14 cellular contexts compared by ENCODE assay signal in genomic region chr9:136945333-136946227, GRCh38. TPM values are rescaled to one million over a fixed set of nuclear protein-coding genes. Genes with fewer than 3 reads are reported as not detected.
DNase-seq lines count a peak whose midpoint lies in the region; ATAC-seq, FAIRE-seq and TF ChIP-seq lines count a peak whose summit lies in the region.
"Had no signal": no experiment of that assay in that cellular context is flagged by ENCODE, and none has a peak within 500 bp of the region (broad histone marks: within the 10 kb centered on the region; RNA-seq: fewer than 3 reads in every experiment).

No MANE protein-coding gene starts in this region.

- H3K27ac Mint-ChIP-seq in dendritic cell treated with granulocyte-macrophage colony-stimulating factor and Interleukin-4, amounts not matched to agents 40 ng/mL and 50 ng/mL, for 4 days: peak overlapping the region; percentile 69
- peak overlapping the region in 2 of 9 donors; percentile 9 to 80 for H3K27ac Mint-ChIP-seq in naive thymus-derived CD4-positive, alpha-beta T cell
- no peak overlapping the region for H3K27ac Mint-ChIP-seq in activated CD4-positive, alpha-beta T cell treated with anti-CD3 and anti-CD28 coated beads, Interleukin-2, amount 10 ng/mL, durations not matched to agents 24 days and 14 days
- H3K27ac Mint-ChIP-seq in activated T-cell treated with anti-CD3 and anti-CD28 coated beads, Interleukin-2, amount 50 U/mL, for 72 hours: no peak overlapping the region

- no peak overlapping the region for H3K4me3 ChIP-seq in A549
- H3K4me3 ChIP-seq in HEK293 (ENCODE audit: low read depth, low read length): no peak overlapping the region
- peak overlapping the region; percentile 19 for H3K4me3 ChIP-seq in naive thymus-derived CD4-positive, alpha-beta T cell (ENCODE audit: low read length)

- POLR2A ChIA-PET in A549 (lab: Yijun Ruan, JAX): no interaction called here
- POLR2A ChIA-PET in HEK293 (lab: Yijun Ruan, JAX): interaction anchor here (1.6 kb wide), 1 partner anchor 89 kb away, joined by 3 read pairs; no protein-coding TSS in a partner anchor
- POLR2A ChIA-PET in naive thymus-derived CD4-positive, alpha-beta T cell (lab: Charles Lee): interaction anchor here (0.9 to 1.5 kb wide), 2 partner anchors 47 to 107 kb away, joined by 3 to 5 read pairs; partner anchors contain the start of gene PAXX

- WGBS in A549 (ENCODE audit: missing lambda C conversion rate): 89% methylated on average over 24 of the region's 30 CpGs

- no peak for TF ChIP-seq POLR2A in A549 (IDR thresholded peaks at IDR 0.05; ENCODE audit: low read length)

- DNase-seq in A549 (ENCODE audit: low read depth in 1 of 2, low spot score in 1 of 2) (no peak), DMS79 (lab: John Stamatoyannopoulos, UW) (no peak), NCI-H2029 treated with DMSO at 0.1 percent for 48 hours (lab: John Stamatoyannopoulos, UW) (no peak)
- no peak for DNase-seq in naive thymus-derived CD4-positive, alpha-beta T cell
- no peak for DNase-seq in activated CD4-positive, alpha-beta T cell treated with anti-CD3 and anti-CD28 coated beads, Interleukin-2, amount 10 ng/mL, durations not matched to agents 24 days and 14 days
- DNase-seq in activated T-cell treated with anti-CD3 and anti-CD28 coated beads, Interleukin-2, amount 50 U/mL, for 72 hours: no peak

- H3K9me3 ChIP-seq in A549 (no peaks in the 10 kb centered on the region), HEK293 (ENCODE audit: control insufficient read depth, insufficient read depth, low read depth, low read length) (no peaks in the 10 kb centered on the region)
- H3K9me3 ChIP-seq in naive thymus-derived CD4-positive, alpha-beta T cell (ENCODE audit: control insufficient read depth in 2 of 3, low read length in 3 of 3): no peaks in the 10 kb centered on the region
- H3K9me3 ChIP-seq: esophagus muscularis mucosa, HAP-1, heart right ventricle had no signal

- no peak for FAIRE-seq in A549 (lab: Jason Lieb, UNC)

- peaks cover 50% of the 10 kb centered on the region for H3K4me1 Mint-ChIP-seq in dendritic cell treated with granulocyte-macrophage colony-stimulating factor and Interleukin-4, amounts not matched to agents 40 ng/mL and 50 ng/mL, for 4 days (ENCODE audit: low read depth)
- H3K4me1 Mint-ChIP-seq in naive thymus-derived CD4-positive, alpha-beta T cell: peaks cover 0 to 19% (median 5%) of the 10 kb centered on the region in 7 donors
- H3K4me1 Mint-ChIP-seq in activated CD4-positive, alpha-beta T cell treated with anti-CD3 and anti-CD28 coated beads, Interleukin-2, amount 10 ng/mL, durations not matched to agents 24 days and 14 days: peaks cover 5% of the 10 kb centered on the region
- peaks cover 24% of the 10 kb centered on the region for H3K4me1 Mint-ChIP-seq in activated T-cell treated with anti-CD3 and anti-CD28 coated beads, Interleukin-2, amount 50 U/mL, for 72 hours (ENCODE audit: low read depth)

- H3K9me3 Mint-ChIP-seq in dendritic cell treated with granulocyte-macrophage colony-stimulating factor and Interleukin-4, amounts not matched to agents 40 ng/mL and 50 ng/mL, for 4 days: no peaks in the 10 kb centered on the region
- peaks cover 0 to 2% (median 0%) of the 10 kb centered on the region in 11 donors for H3K9me3 Mint-ChIP-seq in naive thymus-derived CD4-positive, alpha-beta T cell
- H3K9me3 Mint-ChIP-seq in activated CD4-positive, alpha-beta T cell treated with anti-CD3 and anti-CD28 coated beads, Interleukin-2, amount 10 ng/mL, durations not matched to agents 24 days and 14 days: no peaks in the 10 kb centered on the region
- H3K9me3 Mint-ChIP-seq in activated T-cell treated with anti-CD3 and anti-CD28 coated beads, Interleukin-2, amount 50 U/mL, for 72 hours: no peaks in the 10 kb centered on the region
- H3K9me3 Mint-ChIP-seq: nephron progenitor cell; stimulated activated naive CD8-positive, alpha-beta T cell treated with anti-CD3 and anti-CD28 coated beads, Interleukin-15, amount 100 ng/mL, for 72 hours had no signal

- no peak for TF ChIP-seq RAD21 in A549 (conservative IDR thresholded peaks at IDR 0.05 in 1 of 2, IDR thresholded peaks at IDR 0.05 in 1 of 2)

- peaks cover 0 to 28% of the 10 kb centered on the region in 2 experiments; a peak in 1 of 3 replicates for H3K36me3 ChIP-seq in HEK293 (ENCODE audit: control insufficient read depth in 2 of 2, insufficient read depth in 1 of 2, low read length in 2 of 2)
- H3K36me3 ChIP-seq in naive thymus-derived CD4-positive, alpha-beta T cell (ENCODE audit: control insufficient read depth in 2 of 3, insufficient read depth in 3 of 3, low read length in 3 of 3): peaks cover 0 to 27% (median 6%) of the 10 kb centered on the region in 3 experiments

- no peaks in the 10 kb centered on the region for H3K27me3 ChIP-seq in naive thymus-derived CD4-positive, alpha-beta T cell (ENCODE audit: control insufficient read depth in 2 of 2, insufficient read depth in 2 of 2, low read length in 2 of 2)
- H3K27me3 ChIP-seq: heart right ventricle had no signal

- no peak overlapping the region; the same call in 1 of the 3 replicates for H3K4me2 ChIP-seq in A549

- H3K27ac ChIP-seq in A549 (peak overlapping the region; percentile 68 to 98; a peak in 4 of 6 replicates), HEK293 (ENCODE audit: extremely low read depth, low read depth, low read length) (no peak overlapping the region)
- H3K27ac ChIP-seq in naive thymus-derived CD4-positive, alpha-beta T cell (ENCODE audit: low read depth, low read length): no peak overlapping the region

- H3K4me1 ChIP-seq in A549 (peaks cover 38% of the 10 kb centered on the region), HEK293 (ENCODE audit: control insufficient read depth, insufficient read depth, low read length) (no peaks in the 10 kb centered on the region; the same call in 1 of the 2 replicates)
- H3K4me1 ChIP-seq in naive thymus-derived CD4-positive, alpha-beta T cell (ENCODE audit: control insufficient read depth in 2 of 2, insufficient read depth in 2 of 2, low read length in 2 of 2): peaks cover 10 to 16% of the 10 kb centered on the region in 2 donors

- TF ChIP-seq EP300 in A549 (IDR thresholded peaks at IDR 0.05): no peak

- TF ChIP-seq CTCF in A549 (IDR thresholded peaks at IDR 0.05) (no peak), HEK293 (tag by site-specific recombination; IDR thresholded peaks at IDR 0.05) (no peak)

- H3K4me3 Mint-ChIP-seq in dendritic cell treated with granulocyte-macrophage colony-stimulating factor and Interleukin-4, amounts not matched to agents 40 ng/mL and 50 ng/mL, for 4 days: no peak overlapping the region
- H3K4me3 Mint-ChIP-seq in naive thymus-derived CD4-positive, alpha-beta T cell: peak overlapping the region in 3 of 10 donors; percentile 66 to 84 (median 77)
- H3K4me3 Mint-ChIP-seq in activated CD4-positive, alpha-beta T cell treated with anti-CD3 and anti-CD28 coated beads, Interleukin-2, amount 10 ng/mL, durations not matched to agents 24 days and 14 days: no peak overlapping the region
- no peak overlapping the region for H3K4me3 Mint-ChIP-seq in activated T-cell treated with anti-CD3 and anti-CD28 coated beads, Interleukin-2, amount 50 U/mL, for 72 hours

- intact Hi-C loops in dendritic cell treated with granulocyte-macrophage colony-stimulating factor and Interleukin-4, amounts not matched to agents 40 ng/mL and 50 ng/mL, for 4 days (cut with micrococcal nuclease): loop anchor here (2.0 to 10.0 kb wide), 2 partner anchors 49 to 155 kb away; partner anchors contain the start of genes CLIC3, PAXX and TMEM141
- intact Hi-C loops in naive thymus-derived CD4-positive, alpha-beta T cell (cut with micrococcal nuclease): loop anchor here (2.0 to 10.0 kb wide), 4 partner anchors 89 to 279 kb away; partner anchors contain the start of genes CYSRT1 (in 1 of the 2), NDOR1 (in 1 of the 2), RNF208 (in 1 of the 2) and RNF224 (in 1 of the 2)
- intact Hi-C loops in activated CD4-positive, alpha-beta T cell treated with anti-CD3 and anti-CD28 coated beads, Interleukin-2, amount 10 ng/mL, durations not matched to agents 24 days and 14 days (cut with micrococcal nuclease): no loop called here

- no peak for ATAC-seq in A549
- ATAC-seq in naive thymus-derived CD4-positive, alpha-beta T cell: no peak
- ATAC-seq in activated T-cell treated with anti-CD3 and anti-CD28 coated beads, Interleukin-2, amount 50 U/mL, for 72 hours (replicated peaks in 1 of 2): no peak

- peaks cover 38% of the 10 kb centered on the region for H3K36me3 Mint-ChIP-seq in dendritic cell treated with granulocyte-macrophage colony-stimulating factor and Interleukin-4, amounts not matched to agents 40 ng/mL and 50 ng/mL, for 4 days (ENCODE audit: low read depth)
- H3K36me3 Mint-ChIP-seq in naive thymus-derived CD4-positive, alpha-beta T cell: peaks cover 0 to 3% (median 0%) of the 10 kb centered on the region in 5 donors
- H3K36me3 Mint-ChIP-seq in activated CD4-positive, alpha-beta T cell treated with anti-CD3 and anti-CD28 coated beads, Interleukin-2, amount 10 ng/mL, durations not matched to agents 24 days and 14 days (ENCODE audit: low read depth): peaks cover 12% of the 10 kb centered on the region
- peaks cover 0 to 1% of the 10 kb centered on the region in 2 donors for H3K36me3 Mint-ChIP-seq in activated T-cell treated with anti-CD3 and anti-CD28 coated beads, Interleukin-2, amount 50 U/mL, for 72 hours (ENCODE audit: insufficient read depth in 2 of 2)

- no peaks in the 10 kb centered on the region for H3K27me3 Mint-ChIP-seq in dendritic cell treated with granulocyte-macrophage colony-stimulating factor and Interleukin-4, amounts not matched to agents 40 ng/mL and 50 ng/mL, for 4 days
- no peaks in the 10 kb centered on the region for H3K27me3 Mint-ChIP-seq in naive thymus-derived CD4-positive, alpha-beta T cell
- H3K27me3 Mint-ChIP-seq in activated CD4-positive, alpha-beta T cell treated with anti-CD3 and anti-CD28 coated beads, Interleukin-2, amount 10 ng/mL, durations not matched to agents 24 days and 14 days: no peaks in the 10 kb centered on the region
- H3K27me3 Mint-ChIP-seq in activated T-cell treated with anti-CD3 and anti-CD28 coated beads, Interleukin-2, amount 50 U/mL, for 72 hours (ENCODE audit: low read depth): no peaks in the 10 kb centered on the region
- H3K27me3 Mint-ChIP-seq: stimulated activated naive CD8-positive, alpha-beta T cell treated with anti-CD3 and anti-CD28 coated beads, Interleukin-15, amount 100 ng/mL, for 72 hours had no signal

- CTCF ChIA-PET in A549 (lab: Yijun Ruan, JAX) (interaction anchor here (0.5 to 11.3 kb wide), 19 partner anchors 16 to 282 kb away, joined by 3 to 282 read pairs (median 5); partner anchors contain the start of genes ABCA2, FUT7, NPDC1 and PTGDS), HEK293 (lab: Yijun Ruan, JAX) (interaction anchor here (0.6 to 5.7 kb wide), 13 partner anchors 9 to 281 kb away, joined by 3 to 119 read pairs (median 4); partner anchors contain the start of genes PAXX, RNF224 and TRAF2)
- CTCF ChIA-PET in naive thymus-derived CD4-positive, alpha-beta T cell (lab: Charles Lee): no interaction called here

RNA-seq across cellular contexts. Expression of gene C8G, which starts 0.5 kb away (rescaled TPM):
- polyA plus RNA-seq in A549 (2011; rRNA removed) (0.41 and 0.45 TPM in 2 replicates), A549 (2017; fragmentation: RNase III; extraction: RNeasy Plus Mini Kit Qiagen cat#74134 plus additional on column Dnase treatment) (1.1 to 1.3 TPM (median 1.1 TPM) in 3 replicates)
- polyA plus RNA-seq in A549 (2012; cell fraction: cytosol; rRNA removed): 1.2 TPM in 2 replicates
- 3.6 and 7.5 TPM in 2 replicates for polyA plus RNA-seq in A549 (2012; cell fraction: nucleus; rRNA removed)
- polyA minus RNA-seq in A549 (2011; rRNA and poly(A)+ RNA removed): not detected in 2 replicates
- 1 to 10 TPM in 3 of 5 experiments, under 1 TPM in 2; 0.77 to 3.6 (median 1.4) TPM for total RNA-seq in naive thymus-derived CD4-positive, alpha-beta T cell
- not detected for polyA plus RNA-seq in naive thymus-derived CD4-positive, alpha-beta T cell
- 0.69 and 1.7 TPM in 2 replicates for total RNA-seq in activated CD4-positive, alpha-beta T cell treated with anti-CD3 and anti-CD28 coated beads, Interleukin-2, amount 10 ng/mL, durations not matched to agents 24 days and 14 days
- total RNA-seq in activated T-cell treated with anti-CD3 and anti-CD28 coated beads, Interleukin-2, amount 50 U/mL, for 72 hours: 1 to 10 TPM; 2.6 to 3.4 TPM
- total RNA-seq: esophagus muscularis mucosa, skeletal muscle tissue had no signal

RNA-seq across cellular contexts. Expression of gene FBXW5, which starts 1.0 kb away (rescaled TPM):
- 37.3 and 37.5 TPM in 2 replicates for polyA plus RNA-seq in A549 (2011; rRNA removed)
- polyA plus RNA-seq in A549 (2012; cell fraction: cytosol; rRNA removed): 101 and 139 TPM in 2 replicates
- polyA plus RNA-seq in A549 (2012; cell fraction: nucleus; rRNA removed): 343 and 496 TPM in 2 replicates
- polyA plus RNA-seq in A549 (2017; fragmentation: RNase III; extraction: RNeasy Plus Mini Kit Qiagen cat#74134 plus additional on column Dnase treatment): 59.3 to 61.4 TPM (median 59.5 TPM) in 3 replicates
- 54.3 and 84.8 TPM in 2 replicates for polyA minus RNA-seq in A549 (2011; rRNA and poly(A)+ RNA removed)
- 100 to 1,000 TPM in 1 of 5 experiments, 10 to 100 TPM in 4; 54.3 to 105 (median 94.5) TPM for total RNA-seq in naive thymus-derived CD4-positive, alpha-beta T cell
- 100 to 1,000 TPM in 1 of 2 donors, 10 to 100 TPM in 1; 59.1 to 113 TPM for polyA plus RNA-seq in naive thymus-derived CD4-positive, alpha-beta T cell
- total RNA-seq in activated CD4-positive, alpha-beta T cell treated with anti-CD3 and anti-CD28 coated beads, Interleukin-2, amount 10 ng/mL, durations not matched to agents 24 days and 14 days: 92.7 and 93.6 TPM in 2 replicates
- 10 to 100 TPM; 67.7 to 74.9 TPM for total RNA-seq in activated T-cell treated with anti-CD3 and anti-CD28 coated beads, Interleukin-2, amount 50 U/mL, for 72 hours

RNA-seq across cellular contexts. Expression of gene LCN12, which starts 6.5 kb away (rescaled TPM):
- polyA plus RNA-seq in A549 (2011; rRNA removed): 0.74 and 1.8 TPM in 2 replicates
- polyA plus RNA-seq in A549 (2012; cell fraction: cytosol; rRNA removed): 1.2 and 1.4 TPM in 2 replicates
- polyA plus RNA-seq in A549 (2012; cell fraction: nucleus; rRNA removed): 24.8 and 36.0 TPM in 2 replicates
- 2.8 to 3.6 TPM (median 3.0 TPM) in 3 replicates for polyA plus RNA-seq in A549 (2017; fragmentation: RNase III; extraction: RNeasy Plus Mini Kit Qiagen cat#74134 plus additional on column Dnase treatment)
- polyA minus RNA-seq in A549 (2011; rRNA and poly(A)+ RNA removed): 0.70 and 0.88 TPM in 2 replicates
- total RNA-seq in naive thymus-derived CD4-positive, alpha-beta T cell: 1 to 10 TPM in 4 of 5 experiments, under 1 TPM in 1; 0.89 to 4.9 (median 2.6) TPM
- not detected for polyA plus RNA-seq in naive thymus-derived CD4-positive, alpha-beta T cell
- 1.3 and 2.3 TPM in 2 replicates for total RNA-seq in activated CD4-positive, alpha-beta T cell treated with anti-CD3 and anti-CD28 coated beads, Interleukin-2, amount 10 ng/mL, durations not matched to agents 24 days and 14 days
- 1 to 10 TPM; 1.0 to 1.4 TPM for total RNA-seq in activated T-cell treated with anti-CD3 and anti-CD28 coated beads, Interleukin-2, amount 50 U/mL, for 72 hours
- total RNA-seq: esophagus muscularis mucosa, skeletal muscle tissue had no signal

RNA-seq across cellular contexts. Expression of gene PTGDS, which starts 31.7 kb away (rescaled TPM):
- 0.31 and 0.33 TPM in 2 replicates for polyA plus RNA-seq in A549 (2011; rRNA removed)
- polyA plus RNA-seq in A549 (2012; cell fraction: cytosol; rRNA removed): 0.50 and 0.61 TPM in 2 replicates
- polyA plus RNA-seq in A549 (2012; cell fraction: nucleus; rRNA removed): 0.66 and 1.0 TPM in 2 replicates
- polyA plus RNA-seq in A549 (2017; fragmentation: RNase III; extraction: RNeasy Plus Mini Kit Qiagen cat#74134 plus additional on column Dnase treatment): 0.18 to 0.34 TPM (median 0.26 TPM) in 3 replicates
- polyA minus RNA-seq in A549 (2011; rRNA and poly(A)+ RNA removed): not detected in 2 replicates
- total RNA-seq in naive thymus-derived CD4-positive, alpha-beta T cell: 10 to 100 TPM in 1 of 5 experiments, 1 to 10 TPM in 3, under 1 TPM in 1; 0.97 to 68.7 (median 4.3) TPM
- polyA plus RNA-seq in naive thymus-derived CD4-positive, alpha-beta T cell: not detected
- not detected in 2 replicates for total RNA-seq in activated CD4-positive, alpha-beta T cell treated with anti-CD3 and anti-CD28 coated beads, Interleukin-2, amount 10 ng/mL, durations not matched to agents 24 days and 14 days
- not detected for total RNA-seq in activated T-cell treated with anti-CD3 and anti-CD28 coated beads, Interleukin-2, amount 50 U/mL, for 72 hours

RNA-seq across cellular contexts. Expression of gene LCNL1, which starts 37.2 kb away (rescaled TPM):
- polyA plus RNA-seq in A549 (2011; rRNA removed) (0.04 and 0.19 TPM in 2 replicates), A549 (2017; fragmentation: RNase III; extraction: RNeasy Plus Mini Kit Qiagen cat#74134 plus additional on column Dnase treatment) (0.05 to 0.08 TPM (median 0.08 TPM) in 3 replicates)
- polyA plus RNA-seq in A549 (2012; cell fraction: cytosol; rRNA removed): 0.01 and 0.04 TPM in 2 replicates
- polyA plus RNA-seq in A549 (2012; cell fraction: nucleus; rRNA removed): 0.39 and 0.48 TPM in 2 replicates
- not detected in 2 replicates for polyA minus RNA-seq in A549 (2011; rRNA and poly(A)+ RNA removed)
- 1 to 10 TPM in 1 of 5 experiments, under 1 TPM in 2, not detected in 2; 0.12 to 1.9 (median 0.13) TPM for total RNA-seq in naive thymus-derived CD4-positive, alpha-beta T cell
- not detected for polyA plus RNA-seq in naive thymus-derived CD4-positive, alpha-beta T cell
- total RNA-seq in activated CD4-positive, alpha-beta T cell treated with anti-CD3 and anti-CD28 coated beads, Interleukin-2, amount 10 ng/mL, durations not matched to agents 24 days and 14 days: not detected in 2 replicates
- total RNA-seq in activated T-cell treated with anti-CD3 and anti-CD28 coated beads, Interleukin-2, amount 50 U/mL, for 72 hours: not detected

Comparison
In these comparisons a context has a peak if more than half of its experiments do, and no peak if none do; other contexts are left out.
1. H3K27ac ChIP-seq: peak in A549 (2 of 2); none in HEK293 (single experiment) and naive thymus-derived CD4-positive, alpha-beta T cell (single experiment).